1 cellular context compared by ENCODE assay signal in the genomic region with DNA sequence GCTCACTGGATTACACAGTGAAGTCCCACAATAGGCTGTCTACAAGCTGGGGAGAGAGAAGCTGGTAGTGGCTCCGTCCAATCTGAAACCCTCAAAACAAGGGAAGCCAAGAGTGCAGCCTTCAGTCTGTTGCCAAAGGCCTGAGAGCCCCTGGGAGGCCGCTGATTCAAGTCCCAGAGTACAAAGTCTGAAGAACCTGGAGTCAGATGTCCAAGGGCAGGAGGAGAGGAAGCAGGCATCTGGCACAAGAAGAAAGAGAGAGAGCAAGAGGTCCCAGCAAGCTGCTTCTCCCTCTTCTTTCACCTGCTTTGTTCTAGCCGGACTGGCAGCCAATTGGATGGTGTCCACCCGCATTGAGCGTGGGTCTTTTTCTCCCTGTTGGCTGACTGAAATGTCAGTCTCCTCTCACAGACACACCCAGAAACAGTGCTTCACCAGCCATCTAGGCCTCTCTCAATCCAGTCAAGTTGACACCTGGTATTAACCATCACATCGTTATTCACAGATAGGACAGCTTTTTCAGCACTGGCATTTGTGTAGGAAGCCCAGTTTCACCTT.
TF ChIP-seq lines count a peak whose summit lies in the region.

No MANE protein-coding gene starts in this region.

TF ChIP-seq in GM23338, 12 proteins besides CTCF, POLR2A, EP300 and RAD21 (continued from another document):
- TF ChIP-seq, protein P1, sequence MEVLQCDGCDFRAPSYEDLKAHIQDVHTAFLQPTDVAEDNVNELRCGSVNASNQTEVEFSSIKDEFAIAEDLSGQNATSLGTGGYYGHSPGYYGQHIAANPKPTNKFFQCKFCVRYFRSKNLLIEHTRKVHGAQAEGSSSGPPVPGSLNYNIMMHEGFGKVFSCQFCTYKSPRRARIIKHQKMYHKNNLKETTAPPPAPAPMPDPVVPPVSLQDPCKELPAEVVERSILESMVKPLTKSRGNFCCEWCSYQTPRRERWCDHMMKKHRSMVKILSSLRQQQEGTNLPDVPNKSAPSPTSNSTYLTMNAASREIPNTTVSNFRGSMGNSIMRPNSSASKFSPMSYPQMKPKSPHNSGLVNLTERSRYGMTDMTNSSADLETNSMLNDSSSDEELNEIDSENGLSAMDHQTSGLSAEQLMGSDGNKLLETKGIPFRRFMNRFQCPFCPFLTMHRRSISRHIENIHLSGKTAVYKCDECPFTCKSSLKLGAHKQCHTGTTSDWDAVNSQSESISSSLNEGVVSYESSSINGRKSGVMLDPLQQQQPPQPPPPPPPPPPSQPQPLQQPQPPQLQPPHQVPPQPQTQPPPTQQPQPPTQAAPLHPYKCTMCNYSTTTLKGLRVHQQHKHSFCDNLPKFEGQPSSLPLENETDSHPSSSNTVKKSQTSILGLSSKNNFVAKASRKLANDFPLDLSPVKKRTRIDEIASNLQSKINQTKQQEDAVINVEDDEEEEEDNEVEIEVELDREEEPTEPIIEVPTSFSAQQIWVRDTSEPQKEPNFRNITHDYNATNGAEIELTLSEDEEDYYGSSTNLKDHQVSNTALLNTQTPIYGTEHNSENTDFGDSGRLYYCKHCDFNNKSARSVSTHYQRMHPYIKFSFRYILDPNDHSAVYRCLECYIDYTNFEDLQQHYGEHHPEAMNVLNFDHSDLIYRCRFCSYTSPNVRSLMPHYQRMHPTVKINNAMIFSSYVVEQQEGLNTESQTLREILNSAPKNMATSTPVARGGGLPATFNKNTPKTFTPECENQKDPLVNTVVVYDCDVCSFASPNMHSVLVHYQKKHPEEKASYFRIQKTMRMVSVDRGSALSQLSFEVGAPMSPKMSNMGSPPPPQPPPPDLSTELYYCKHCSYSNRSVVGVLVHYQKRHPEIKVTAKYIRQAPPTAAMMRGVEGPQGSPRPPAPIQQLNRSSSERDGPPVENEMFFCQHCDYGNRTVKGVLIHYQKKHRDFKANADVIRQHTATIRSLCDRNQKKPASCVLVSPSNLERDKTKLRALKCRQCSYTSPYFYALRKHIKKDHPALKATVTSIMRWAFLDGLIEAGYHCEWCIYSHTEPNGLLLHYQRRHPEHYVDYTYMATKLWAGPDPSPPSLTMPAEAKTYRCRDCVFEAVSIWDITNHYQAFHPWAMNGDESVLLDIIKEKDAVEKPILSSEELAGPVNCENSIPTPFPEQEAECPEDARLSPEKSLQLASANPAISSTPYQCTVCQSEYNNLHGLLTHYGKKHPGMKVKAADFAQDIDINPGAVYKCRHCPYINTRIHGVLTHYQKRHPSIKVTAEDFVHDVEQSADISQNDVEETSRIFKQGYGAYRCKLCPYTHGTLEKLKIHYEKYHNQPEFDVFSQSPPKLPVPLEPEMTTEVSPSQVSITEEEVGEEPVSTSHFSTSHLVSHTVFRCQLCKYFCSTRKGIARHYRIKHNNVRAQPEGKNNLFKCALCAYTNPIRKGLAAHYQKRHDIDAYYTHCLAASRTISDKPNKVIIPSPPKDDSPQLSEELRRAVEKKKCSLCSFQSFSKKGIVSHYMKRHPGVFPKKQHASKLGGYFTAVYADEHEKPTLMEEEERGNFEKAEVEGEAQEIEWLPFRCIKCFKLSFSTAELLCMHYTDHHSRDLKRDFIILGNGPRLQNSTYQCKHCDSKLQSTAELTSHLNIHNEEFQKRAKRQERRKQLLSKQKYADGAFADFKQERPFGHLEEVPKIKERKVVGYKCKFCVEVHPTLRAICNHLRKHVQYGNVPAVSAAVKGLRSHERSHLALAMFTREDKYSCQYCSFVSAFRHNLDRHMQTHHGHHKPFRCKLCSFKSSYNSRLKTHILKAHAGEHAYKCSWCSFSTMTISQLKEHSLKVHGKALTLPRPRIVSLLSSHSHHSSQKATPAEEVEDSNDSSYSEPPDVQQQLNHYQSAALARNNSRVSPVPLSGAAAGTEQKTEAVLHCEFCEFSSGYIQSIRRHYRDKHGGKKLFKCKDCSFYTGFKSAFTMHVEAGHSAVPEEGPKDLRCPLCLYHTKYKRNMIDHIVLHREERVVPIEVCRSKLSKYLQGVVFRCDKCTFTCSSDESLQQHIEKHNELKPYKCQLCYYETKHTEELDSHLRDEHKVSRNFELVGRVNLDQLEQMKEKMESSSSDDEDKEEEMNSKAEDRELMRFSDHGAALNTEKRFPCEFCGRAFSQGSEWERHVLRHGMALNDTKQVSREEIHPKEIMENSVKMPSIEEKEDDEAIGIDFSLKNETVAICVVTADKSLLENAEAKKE (CRISPR knock-in tag; IDR thresholded peaks at IDR 0.05), result no peak
- no peak for TF ChIP-seq ETS1 (IDR thresholded peaks at IDR 0.05)
- TF ChIP-seq POLR2AphosphoS5 (IDR thresholded peaks at IDR 0.05; ENCODE audit: low read depth), result no peak
- TF ChIP-seq REST (IDR thresholded peaks at IDR 0.05; ENCODE audit: unreplicated experiment), result no peak
- no peak for TF ChIP-seq ZNF331 (CRISPR knock-in tag; IDR thresholded peaks at IDR 0.05; ENCODE audit: low read depth)
- TF ChIP-seq STAT1 (IDR thresholded peaks at IDR 0.05; ENCODE audit: unreplicated experiment), result no peak
- no peak for TF ChIP-seq EZH2 (IDR thresholded peaks at IDR 0.05; ENCODE audit: low read depth, unreplicated experiment)
- no peak for TF ChIP-seq NANOG (IDR thresholded peaks at IDR 0.05; ENCODE audit: borderline replicate concordance)
